ENCODE assay signal across 25 cellular contexts in genomic region chr1:162302660-162303344, GRCh38.
DNase-seq lines count a peak whose midpoint lies in the region; ATAC-seq and TF ChIP-seq lines count a peak whose summit lies in the region.
"Had no signal": no experiment of that assay in that cellular context is flagged by ENCODE, and none has a peak within 500 bp of the region (broad histone marks: within the 10 kb centered on the region; RNA-seq: fewer than 3 reads in every experiment).

No MANE protein-coding gene starts in this region.

- H3K9me2 ChIP-seq in SK-N-SH = no peaks in the 10 kb centered on the region

- H3K9me3 Mint-ChIP-seq in HFFc6 = peaks cover 2% of the 10 kb centered on the region; the same call in 1 of the 2 replicates
- no peaks in the 10 kb centered on the region for H3K9me3 Mint-ChIP-seq in endothelial cell (ENCODE audit: unreplicated experiment)
- H3K9me3 Mint-ChIP-seq: neural crest cell; T-helper 2 cell treated with Interferon-gamma antibody and Interleukin-4, amounts not matched to agents 5 μg/mL and 100 μg/mL, for 36 hours had no signal

- H3K4me1 Mint-ChIP-seq in HFFc6 (ENCODE audit: low read depth) (peaks cover 23% of the 10 kb centered on the region), endothelial cell (ENCODE audit: unreplicated experiment) (no peaks in the 10 kb centered on the region)
- H3K4me1 Mint-ChIP-seq: activated B cell treated with CpG ODN at 0.5 μM for 24 hours; neural crest cell; stimulated activated memory B cell treated with anti-CD40 and anti-IgM and Interleukin-4, amounts not matched to agents 10 μg/mL and 1 μg/mL and 100 μg/mL, for 72 hours had no signal

- in situ Hi-C loops in brain microvascular endothelial cell (cut with HindIII; ENCODE audit: low pct_ligation_motif_present, low sequenced_read_pairs) = no loop called here

- H3K4me3 Mint-ChIP-seq in HFFc6 (peak overlapping the region; percentile 14; the same call in 1 of the 2 replicates), endothelial cell (ENCODE audit: unreplicated experiment) (no peak overlapping the region)
- H3K4me3 Mint-ChIP-seq: activated B cell treated with CpG ODN at 0.5 μM for 24 hours; activated CD8-positive, alpha-beta T cell treated with anti-CD3 and anti-CD28 coated beads, Interleukin-2, amount 10 ng/mL, durations not matched to agents 7 days and 5 days; activated naive CD8-positive, alpha-beta T cell; activated T-cell treated with anti-CD3 and anti-CD28 coated beads, Interleukin-2, amount 50 U/mL, for 4 hours; neural crest cell; stimulated activated memory B cell treated with anti-CD40 and anti-IgM and Interleukin-4, amounts not matched to agents 10 μg/mL and 1 μg/mL and 100 μg/mL, for 72 hours; T-helper 2 cell treated with Interferon-gamma antibody and Interleukin-4, amounts not matched to agents 5 μg/mL and 100 μg/mL, for 36 hours had no signal

- H3K79me2 ChIP-seq in ACC112 (ENCODE audit: control insufficient read depth, insufficient read depth, low read length, unreplicated experiment) (no peaks in the 10 kb centered on the region), SK-N-SH (ENCODE audit: insufficient read depth) (no peaks in the 10 kb centered on the region)

- H3K4me1 ChIP-seq in ACC112 (ENCODE audit: control insufficient read depth, insufficient read depth, low read length, unreplicated experiment) (peaks cover 39% of the 10 kb centered on the region), SK-N-SH (ENCODE audit: control insufficient read depth in 1 of 2, insufficient read depth in 2 of 2, low read depth in 1 of 2, low read length in 1 of 2) (peaks cover 0 to 8% of the 10 kb centered on the region in 2 experiments; a peak in 1 of 4 replicates)
- H3K4me1 ChIP-seq: SJCRH30, tibial artery had no signal

- no peaks in the 10 kb centered on the region for H3K27me3 ChIP-seq in ACC112 (ENCODE audit: insufficient read depth, low read length)
- H3K27me3 ChIP-seq in brain microvascular endothelial cell (replicated peaks) = no peaks in the 10 kb centered on the region
- H3K27me3 ChIP-seq in SK-N-SH (ENCODE audit: insufficient read depth) = no peaks in the 10 kb centered on the region; the same call in 1 of the 2 replicates
- H3K27me3 ChIP-seq: SJCRH30, tibial artery had no signal

- POLR2A ChIA-PET in SK-N-SH (lab: Yijun Ruan, JAX) = no interaction called here

- H3K36me3 Mint-ChIP-seq in HFFc6 (ENCODE audit: low read depth) (no peaks in the 10 kb centered on the region), endothelial cell (ENCODE audit: low read depth, unreplicated experiment) (peaks cover 9% of the 10 kb centered on the region)
- H3K36me3 Mint-ChIP-seq: activated naive CD8-positive, alpha-beta T cell; stimulated activated memory B cell treated with anti-CD40 and anti-IgM and Interleukin-4, amounts not matched to agents 10 μg/mL and 1 μg/mL and 100 μg/mL, for 72 hours had no signal

- H3K9ac ChIP-seq in SK-N-SH = no peak overlapping the region

- DNase-seq in HFFc6 (peak; percentile 48), brain microvascular endothelial cell (peak; percentile 54), fibroblast of the conjunctiva (ENCODE audit: low read depth) (peak; percentile 46), SK-N-SH (no peak), putamen (ENCODE audit: low spot score) (no peak), endothelial cell (ENCODE audit: low spot score) (no peak)
- DNase-seq: activated B cell treated with CpG ODN at 0.5 μM for 24 hours; activated CD8-positive, alpha-beta T cell treated with anti-CD3 and anti-CD28 coated beads, Interleukin-2, amount 10 ng/mL, durations not matched to agents 7 days and 5 days; activated T-cell treated with anti-CD3 and anti-CD28 coated beads, Interleukin-2, amount 50 U/mL, for 4 hours; central memory CD4-positive, alpha-beta T cell; midbrain; NCI-H1092 treated with DMSO at 0.1 percent for 48 hours; NCI-H69; OCI-M1; SJCRH30; stimulated activated CD4-positive, alpha-beta T cell treated with anti-CD3 and anti-CD28 coated beads, Interleukin-15, amount 100 ng/mL, for 24 hours; tibial artery had no signal

- H2AFZ ChIP-seq in ACC112 (ENCODE audit: low read length, unreplicated experiment) = peak overlapping the region; percentile 34
- no peak overlapping the region for H2AFZ ChIP-seq in SK-N-SH (ENCODE audit: low read depth)

- no peak overlapping the region for H3K27ac Mint-ChIP-seq in HFFc6
- H3K27ac Mint-ChIP-seq in endothelial cell (ENCODE audit: unreplicated experiment) = no peak overlapping the region
- H3K27ac Mint-ChIP-seq: activated B cell treated with CpG ODN at 0.5 μM for 24 hours; activated CD8-positive, alpha-beta T cell treated with anti-CD3 and anti-CD28 coated beads, Interleukin-2, amount 10 ng/mL, durations not matched to agents 7 days and 5 days; activated naive CD8-positive, alpha-beta T cell; stimulated activated memory B cell treated with anti-CD40 and anti-IgM and Interleukin-4, amounts not matched to agents 10 μg/mL and 1 μg/mL and 100 μg/mL, for 72 hours; T-helper 2 cell treated with Interferon-gamma antibody and Interleukin-4, amounts not matched to agents 5 μg/mL and 100 μg/mL, for 36 hours had no signal

- H3K36me3 ChIP-seq in ACC112 (ENCODE audit: insufficient read depth, low read length) (no peaks in the 10 kb centered on the region), brain microvascular endothelial cell (replicated peaks) (no peaks in the 10 kb centered on the region), SK-N-SH (replicated peaks in 1 of 2; ENCODE audit: control insufficient read depth in 1 of 2, insufficient read depth in 2 of 2, low read length in 1 of 2) (no peaks in the 10 kb centered on the region)
- H3K36me3 ChIP-seq: SJCRH30, tibial artery had no signal

- peak overlapping the region; percentile 35; the same call in 1 of the 2 replicates for H3K4me3 ChIP-seq in ACC112 (ENCODE audit: low read depth, low read length)
- H3K4me3 ChIP-seq in brain microvascular endothelial cell (ENCODE audit: low read depth, low read length) = no peak overlapping the region
- H3K4me3 ChIP-seq in SK-N-SH (ENCODE audit: low read depth in 2 of 2, low read length in 1 of 2) = no peak overlapping the region
- H3K4me3 ChIP-seq: SJCRH30, tibial artery had no signal

- TF ChIP-seq EP300 in SK-N-SH (IDR thresholded peaks at IDR 0.05; ENCODE audit: borderline replicate concordance in 1 of 2, low read depth in 1 of 2, low read length in 1 of 2) = no peak

- CTCF ChIA-PET in SK-N-SH (lab: Yijun Ruan, JAX) = interaction anchor here (0.8 kb wide), 1 partner anchor 55 kb away, joined by 3 read pairs; no protein-coding TSS in a partner anchor

- H3K9me3 ChIP-seq in SK-N-SH = no peaks in the 10 kb centered on the region
- H3K9me3 ChIP-seq: SJCRH30 had no signal

- H4K20me1 ChIP-seq in SK-N-SH (ENCODE audit: insufficient read depth) = no peaks in the 10 kb centered on the region

- ATAC-seq in HG03520 (IDR thresholded peaks at IDR 0.05; ENCODE audit: unreplicated experiment) = no peak
- ATAC-seq: activated CD8-positive, alpha-beta T cell treated with anti-CD3 and anti-CD28 coated beads, Interleukin-2, amount 10 ng/mL, durations not matched to agents 7 days and 5 days; activated T-cell treated with anti-CD3 and anti-CD28 coated beads, Interleukin-2, amount 50 U/mL, for 4 hours; HCT116; stimulated activated memory B cell treated with anti-CD40 and anti-IgM and Interleukin-4, amounts not matched to agents 10 μg/mL and 1 μg/mL and 100 μg/mL, for 72 hours had no signal

- no peak overlapping the region for H3K4me2 ChIP-seq in SK-N-SH

- no peak for TF ChIP-seq CTCF in HFFc6 (IDR thresholded peaks at IDR 0.05)
- no peak for TF ChIP-seq CTCF in brain microvascular endothelial cell (IDR thresholded peaks at IDR 0.05; ENCODE audit: low read depth, low read length, missing control alignments)
- no peak for TF ChIP-seq CTCF in SK-N-SH (IDR thresholded peaks at IDR 0.05)
- no peak for TF ChIP-seq CTCF in endothelial cell (IDR thresholded peaks at IDR 0.05; ENCODE audit: unreplicated experiment)

- no peak for TF ChIP-seq RAD21 in SK-N-SH (IDR thresholded peaks at IDR 0.05; ENCODE audit: low read length)

- H3K27me3 Mint-ChIP-seq in HFFc6 (ENCODE audit: insufficient read depth) = peaks cover 12% of the 10 kb centered on the region
- no peaks in the 10 kb centered on the region for H3K27me3 Mint-ChIP-seq in endothelial cell (ENCODE audit: unreplicated experiment)

- 53% methylated on average over 5 of the region's 5 CpGs for WGBS in SK-N-SH (ENCODE audit: low lambda C conversion rate)

- H3K27ac ChIP-seq in ACC112 (ENCODE audit: low read depth, low read length) = peak overlapping the region; percentile 70
- H3K27ac ChIP-seq in brain microvascular endothelial cell = peak overlapping the region; percentile 18
- no peak overlapping the region for H3K27ac ChIP-seq in SK-N-SH (ENCODE audit: low read depth in 2 of 2, low read length in 1 of 2)
- H3K27ac ChIP-seq: HL-60, SJCRH30, tibial artery had no signal

- no peaks in the 10 kb centered on the region for H3F3A ChIP-seq in SK-N-SH (replicated peaks; ENCODE audit: insufficient read depth)

TF ChIP-seq in SK-N-SH, 30 proteins besides CTCF, POLR2A, EP300 and RAD21:
- TF ChIP-seq MXI1 (IDR thresholded peaks at IDR 0.05; ENCODE audit: low read depth, low read length) (no peak), RFX5 (IDR thresholded peaks at IDR 0.05; ENCODE audit: low read length) (no peak), JUND (IDR thresholded peaks at IDR 0.05) (no peak), EZH2phosphoT487 (IDR thresholded peaks at IDR 0.05; ENCODE audit: borderline replicate concordance, low read depth) (no peak), GATA2 (CRISPR knock-in tag; IDR thresholded peaks at IDR 0.05) (no peak), TAF1 (IDR thresholded peaks at IDR 0.05; ENCODE audit: borderline replicate concordance, low read depth, low read length) (no peak), RCOR1 (IDR thresholded peaks at IDR 0.05; ENCODE audit: low read length) (no peak), CHD2 (IDR thresholded peaks at IDR 0.05; ENCODE audit: low read length, partially characterized antibody) (no peak), GABPA (IDR thresholded peaks at IDR 0.05; ENCODE audit: low read depth) (no peak), SMC3 (IDR thresholded peaks at IDR 0.05; ENCODE audit: low read depth, low read length) (no peak), ELF1 (IDR thresholded peaks at IDR 0.05) (no peak), POLR2AphosphoS5 (IDR thresholded peaks at IDR 0.05; ENCODE audit: low read depth, low read length) (no peak)
- TF ChIP-seq, protein P1, sequence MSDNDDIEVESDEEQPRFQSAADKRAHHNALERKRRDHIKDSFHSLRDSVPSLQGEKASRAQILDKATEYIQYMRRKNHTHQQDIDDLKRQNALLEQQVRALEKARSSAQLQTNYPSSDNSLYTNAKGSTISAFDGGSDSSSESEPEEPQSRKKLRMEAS (IDR thresholded peaks at IDR 0.05; ENCODE audit: low read depth) = no peak

Comparison
In these comparisons a context has a peak if more than half of its experiments do, and no peak if none do; other contexts are left out.
1. H3K27ac ChIP-seq: peak in ACC112 (single experiment) and brain microvascular endothelial cell (single experiment); none in SK-N-SH (0 of 2).
2. DNase-seq: peak in HFFc6 (single experiment), brain microvascular endothelial cell (single experiment) and fibroblast of the conjunctiva (single experiment); none in SK-N-SH (single experiment), putamen (single experiment) and endothelial cell (single experiment).